Comparison of ENCODE assay signal across 1 cellular context in genomic region chr18:3525870-3526420, GRCh38.
TF ChIP-seq lines count a peak whose summit lies in the region.

No MANE protein-coding gene starts in this region.

TF ChIP-seq in HepG2, 621 proteins besides CTCF, POLR2A, EP300 and RAD21 (continued from another document):
- TF ChIP-seq ZBTB40 (IDR thresholded peaks at IDR 0.05), result no peak
- no peak for TF ChIP-seq ZBTB40 (CRISPR knock-in tag; IDR thresholded peaks at IDR 0.05)
- TF ChIP-seq ZNF235 (CRISPR knock-in tag; IDR thresholded peaks at IDR 0.05; ENCODE audit: borderline replicate concordance), result no peak
- no peak for TF ChIP-seq CHD4 (IDR thresholded peaks at IDR 0.05; ENCODE audit: borderline replicate concordance, low read length)
- no peak for TF ChIP-seq ZBTB25 (CRISPR knock-in tag; IDR thresholded peaks at IDR 0.05)
- TF ChIP-seq SNAPC5 (CRISPR knock-in tag; IDR thresholded peaks at IDR 0.05; ENCODE audit: borderline replicate concordance), result no peak
- TF ChIP-seq BRF2 (CRISPR knock-in tag; IDR thresholded peaks at IDR 0.05), result no peak
- no peak for TF ChIP-seq MAF1 (CRISPR knock-in tag; IDR thresholded peaks at IDR 0.05; ENCODE audit: borderline replicate concordance)
- TF ChIP-seq ZBTB14 (CRISPR knock-in tag; IDR thresholded peaks at IDR 0.05), result no peak
- no peak for TF ChIP-seq MBNL3 (CRISPR knock-in tag; conservative IDR thresholded peaks at IDR 0.05)
- no peak for TF ChIP-seq ZFAT (CRISPR knock-in tag; conservative IDR thresholded peaks at IDR 0.05)
- no peak for TF ChIP-seq PAX8 (CRISPR knock-in tag; IDR thresholded peaks at IDR 0.05; ENCODE audit: borderline replicate concordance)
- no peak for TF ChIP-seq PRDM4 (CRISPR knock-in tag; IDR thresholded peaks at IDR 0.05; ENCODE audit: borderline replicate concordance)
- TF ChIP-seq ZNF513 (CRISPR knock-in tag; conservative IDR thresholded peaks at IDR 0.05), result no peak
- TF ChIP-seq MED8 (CRISPR knock-in tag; IDR thresholded peaks at IDR 0.05; ENCODE audit: insufficient replicate concordance), result no peak
- TF ChIP-seq DRAP1 (CRISPR knock-in tag; IDR thresholded peaks at IDR 0.05), result no peak
